Comparison of ENCODE assay signal across 8 cellular contexts in genomic region chr11:77082838-77083552, GRCh38. TPM values are rescaled to one million over a fixed set of nuclear protein-coding genes. Genes with fewer than 3 reads are reported as not detected.
A peak's percentile ranks its signal among the peaks of the same experiment; 100 is the strongest.
DNase-seq lines count a peak whose midpoint lies in the region; ATAC-seq and TF ChIP-seq lines count a peak whose summit lies in the region.

No MANE protein-coding gene starts in this region.

- H3K27ac ChIP-seq in left ventricle myocardium inferior (replicated peaks) = peak overlapping the region; percentile 73

- ATAC-seq in activated T-cell treated with anti-CD3 and anti-CD28 coated beads, Interleukin-2, amount 50 U/mL, for 72 hours (replicated peaks in 1 of 2) = peak; percentile 74 to 87
- no peak for ATAC-seq in HG03469 (IDR thresholded peaks at IDR 0.05; ENCODE audit: unreplicated experiment)
- no peak for ATAC-seq in GM21825 (IDR thresholded peaks at IDR 0.05; ENCODE audit: unreplicated experiment)
- ATAC-seq in HG03135 (IDR thresholded peaks at IDR 0.05; ENCODE audit: unreplicated experiment) = no peak

- peak overlapping the region; percentile 90 for H3K27ac Mint-ChIP-seq in activated T-cell treated with anti-CD3 and anti-CD28 coated beads, Interleukin-2, amount 50 U/mL, for 72 hours

- H3K9me3 ChIP-seq in left ventricle myocardium inferior (replicated peaks) = peaks cover 11% of the 10 kb centered on the region

- no peak for TF ChIP-seq CTCF in left ventricle myocardium inferior (IDR thresholded peaks at IDR 0.05; ENCODE audit: borderline replicate concordance)

- H3K4me1 Mint-ChIP-seq in activated T-cell treated with anti-CD3 and anti-CD28 coated beads, Interleukin-2, amount 50 U/mL, for 72 hours (ENCODE audit: low read depth) = peaks cover 15% of the 10 kb centered on the region

- H3K4me3 ChIP-seq in H7 (ENCODE audit: insufficient read depth, low read depth, low read length) = no peak overlapping the region
- H3K4me3 ChIP-seq in left ventricle myocardium inferior = peak overlapping the region; percentile 21

- H3K9me3 Mint-ChIP-seq in activated T-cell treated with anti-CD3 and anti-CD28 coated beads, Interleukin-2, amount 50 U/mL, for 72 hours = peaks cover 3 to 6% of the 10 kb centered on the region in 2 donors

- peak overlapping the region; percentile 58 to 73 for H3K4me3 Mint-ChIP-seq in activated T-cell treated with anti-CD3 and anti-CD28 coated beads, Interleukin-2, amount 50 U/mL, for 72 hours

- peaks cover 22% of the 10 kb centered on the region for H3K4me1 ChIP-seq in left ventricle myocardium inferior

- H3K36me3 Mint-ChIP-seq in activated T-cell treated with anti-CD3 and anti-CD28 coated beads, Interleukin-2, amount 50 U/mL, for 72 hours (ENCODE audit: insufficient read depth in 2 of 2) = peaks cover 0 to 3% of the 10 kb centered on the region in 2 donors

- peak; percentile 46 for DNase-seq in H7
- DNase-seq in activated T-cell treated with anti-CD3 and anti-CD28 coated beads, Interleukin-2, amount 50 U/mL, for 72 hours = peak; percentile 49 to 52
- DNase-seq in left ventricle myocardium inferior = peak; percentile 58
- DNase-seq in stimulated activated CD8-positive, alpha-beta memory T cell treated with anti-CD3 and anti-CD28 coated beads, Interleukin-15, amount 100 ng/mL, for 48 hours (ENCODE audit: low read depth in 2 of 2) = peak; percentile 8 to 25
- no peak for DNase-seq in islet precursor cell

- H3K36me3 ChIP-seq in H7 (replicated peaks; ENCODE audit: control insufficient read depth, insufficient read depth, low read length) = no peaks in the 10 kb centered on the region; the same call in 1 of the 2 replicates
- no peaks in the 10 kb centered on the region for H3K36me3 ChIP-seq in left ventricle myocardium inferior

- no peaks in the 10 kb centered on the region for H3K27me3 ChIP-seq in H7 (ENCODE audit: control insufficient read depth, insufficient read depth, low read length)
- H3K27me3 ChIP-seq in left ventricle myocardium inferior (ENCODE audit: low read depth) = no peaks in the 10 kb centered on the region

- H3K27me3 Mint-ChIP-seq in activated T-cell treated with anti-CD3 and anti-CD28 coated beads, Interleukin-2, amount 50 U/mL, for 72 hours (ENCODE audit: low read depth) = no peaks in the 10 kb centered on the region

- intact Hi-C loops in left ventricle myocardium inferior (cut with micrococcal nuclease) = no loop called here

RNA-seq across cellular contexts. Expression of gene CAPN5, which starts 16.2 kb away (rescaled TPM):
- total RNA-seq in H7 (2014; rRNA removed; shearing (Covaris generic)) = 15.9 and 16.3 TPM in 2 replicates
- total RNA-seq in activated T-cell treated with anti-CD3 and anti-CD28 coated beads, Interleukin-2, amount 50 U/mL, for 72 hours = 1 to 10 TPM; 1.0 to 1.1 TPM
- total RNA-seq in left ventricle myocardium inferior = 2.3 TPM

RNA-seq across cellular contexts. Expression of gene OMP, which starts 19.6 kb away (rescaled TPM):
- not detected in 2 replicates for total RNA-seq in H7 (2014; rRNA removed; shearing (Covaris generic))
- not detected for total RNA-seq in activated T-cell treated with anti-CD3 and anti-CD28 coated beads, Interleukin-2, amount 50 U/mL, for 72 hours
- total RNA-seq in left ventricle myocardium inferior = not detected

RNA-seq across cellular contexts. Expression of gene MYO7A, which starts 45.1 kb away (rescaled TPM):
- total RNA-seq in H7 (2014; rRNA removed; shearing (Covaris generic)) = 1.8 and 2.2 TPM in 2 replicates
- under 1 TPM; 0.29 to 0.42 TPM for total RNA-seq in activated T-cell treated with anti-CD3 and anti-CD28 coated beads, Interleukin-2, amount 50 U/mL, for 72 hours
- total RNA-seq in left ventricle myocardium inferior = 3.2 TPM

RNA-seq across cellular contexts. Expression of gene B3GNT6, which starts 48.8 kb away (rescaled TPM):
- 0.07 TPM in 1 of 2 replicates, not detected in the other for total RNA-seq in H7 (2014; rRNA removed; shearing (Covaris generic))
- total RNA-seq in activated T-cell treated with anti-CD3 and anti-CD28 coated beads, Interleukin-2, amount 50 U/mL, for 72 hours = not detected
- not detected for total RNA-seq in left ventricle myocardium inferior

Comparison
In these comparisons a context has a peak if more than half of its experiments do, and no peak if none do; other contexts are left out.
1. ATAC-seq: peak in activated T-cell treated with anti-CD3 and anti-CD28 coated beads, Interleukin-2, amount 50 U/mL, for 72 hours (2 of 2); none in HG03469 (single experiment), GM21825 (single experiment) and HG03135 (single experiment).